In genomic region chr3:66592927-66593625, GRCh38 we compare ENCODE assay signal across 1 cellular context.
TF ChIP-seq lines count a peak whose summit lies in the region.

No MANE protein-coding gene starts in this region.

TF ChIP-seq in IMR-90, 13 proteins besides CTCF, POLR2A, EP300 and RAD21 (continued from another document):
- no peak for TF ChIP-seq FOS (IDR thresholded peaks at IDR 0.05; ENCODE audit: low read depth, low read length)
- no peak for TF ChIP-seq MAZ (IDR thresholded peaks at IDR 0.05; ENCODE audit: borderline replicate concordance, low read depth, low read length)
- no peak for TF ChIP-seq RCOR1 (IDR thresholded peaks at IDR 0.05; ENCODE audit: insufficient replicate concordance, low read length)
- no peak for TF ChIP-seq NFE2L2 (IDR thresholded peaks at IDR 0.05; ENCODE audit: low read depth, low read length)
TF ChIP-seq in IMR-90: peak in this region for 0.
